ENCODE assay signal across 36 cellular contexts in genomic region chr1:60296794-60297193, GRCh38.
"Had no signal": no experiment of that assay in that cellular context is flagged by ENCODE, and none has a peak within 500 bp of the region (broad histone marks: within the 10 kb centered on the region; RNA-seq: fewer than 3 reads in every experiment).

No MANE protein-coding gene starts in this region.

- H3K4me1 ChIP-seq: adrenal gland, ascending aorta, body of pancreas, breast epithelium had no signal

- DNase-seq: activated effector memory CD4-positive, alpha-beta T cell treated with anti-CD3 and anti-CD28 coated beads, Interleukin-2, amount 50 U/mL, for 16 hours; activated effector memory CD4-positive, alpha-beta T cell treated with Interleukin-2 at 50 U/mL for 16 hours; activated gamma-delta T cell; activated gamma-delta T cell treated with Interleukin-2 at 50 U/mL for 16 hours; activated naive CD4-positive, alpha-beta T cell; activated naive CD4-positive, alpha-beta T cell treated with anti-CD3 and anti-CD28 coated beads for 36 hours; activated naive CD4-positive, alpha-beta T cell treated with anti-CD3 and anti-CD28 coated beads, Interleukin-2, amount 10 ng/mL, durations not matched to agents 7 days and 5 days; activated naive CD4-positive, alpha-beta T cell treated with anti-CD3 and anti-CD28 coated beads, Interleukin-2, amount 50 U/mL, for 16 hours; activated naive CD4-positive, alpha-beta T cell treated with Interleukin-2 at 50 U/mL for 16 hours; activated naive CD8-positive, alpha-beta T cell treated with anti-CD3 and anti-CD28 coated beads for 36 hours; activated naive CD8-positive, alpha-beta T cell treated with anti-CD3 and anti-CD28 coated beads, Interleukin-2, amount 10 ng/mL, durations not matched to agents 7 days and 5 days; activated naive CD8-positive, alpha-beta T cell treated with anti-CD3 and anti-CD28 coated beads, Interleukin-2, amount 50 U/mL, for 24 hours; activated T-cell treated with anti-CD3 and anti-CD28 coated beads, Interleukin-2, amount 50 U/mL, for 4 hours; activated T-cell treated with anti-CD3 and anti-CD28 coated beads, Interleukin-2, amount 50 U/mL, for 48 hours; activated T-cell treated with anti-CD3 and anti-CD28 coated beads, Interleukin-2, amount 50 U/mL, for 72 hours; adrenal gland; amniotic stem cell; amygdala; anterior cingulate cortex; aorta; body of pancreas; brain microvascular endothelial cell; caudate nucleus; central memory CD4-positive, alpha-beta T cell; cerebellar nuclear complex had no signal

- H3K27me3 Mint-ChIP-seq: activated naive CD4-positive, alpha-beta T cell treated with anti-CD3 and anti-CD28 coated beads, Interleukin-2, amount 10 ng/mL, durations not matched to agents 7 days and 5 days; activated naive CD4-positive, alpha-beta T cell treated with anti-CD3 and anti-CD28 coated beads, Interleukin-2, amount 50 U/mL, for 24 hours; activated naive CD8-positive, alpha-beta T cell treated with anti-CD3 and anti-CD28 coated beads for 36 hours; activated naive CD8-positive, alpha-beta T cell treated with anti-CD3 and anti-CD28 coated beads, Interleukin-2, amount 50 U/mL, for 24 hours; central memory CD8-positive, alpha-beta T cell had no signal

- ATAC-seq: activated naive CD4-positive, alpha-beta T cell treated with anti-CD3 and anti-CD28 coated beads, Interleukin-2, amount 50 U/mL, for 72 hours; activated naive CD8-positive, alpha-beta T cell treated with anti-CD3 and anti-CD28 coated beads, Interleukin-2, amount 50 U/mL, for 24 hours; activated T-cell treated with anti-CD3 and anti-CD28 coated beads, Interleukin-2, amount 50 U/mL, for 4 hours; activated T-cell treated with anti-CD3 and anti-CD28 coated beads, Interleukin-2, amount 50 U/mL, for 72 hours; activated T-helper 17 cell treated with anti-CD3 and anti-CD28 coated beads, Interleukin-2, amount 50 U/mL, for 72 hours; body of pancreas had no signal

- H3K4me1 Mint-ChIP-seq: activated naive CD4-positive, alpha-beta T cell treated with anti-CD3 and anti-CD28 coated beads, Interleukin-2, amount 10 ng/mL, durations not matched to agents 7 days and 5 days; activated naive CD4-positive, alpha-beta T cell treated with anti-CD3 and anti-CD28 coated beads, Interleukin-2, amount 50 U/mL, for 24 hours; activated naive CD8-positive, alpha-beta T cell treated with anti-CD3 and anti-CD28 coated beads for 36 hours; activated naive CD8-positive, alpha-beta T cell treated with anti-CD3 and anti-CD28 coated beads, Interleukin-2, amount 10 ng/mL, durations not matched to agents 7 days and 5 days; activated naive CD8-positive, alpha-beta T cell treated with anti-CD3 and anti-CD28 coated beads, Interleukin-2, amount 50 U/mL, for 24 hours; activated T-helper 17 cell treated with anti-CD3 and anti-CD28 coated beads, Interleukin-2, amount 50 U/mL, for 72 hours; brain; central memory CD8-positive, alpha-beta T cell had no signal

- H3K36me3 ChIP-seq: adrenal gland, ascending aorta, brain microvascular endothelial cell, breast epithelium, cardiac muscle cell had no signal

- H3K27ac ChIP-seq: adrenal gland, ascending aorta, body of pancreas, brain microvascular endothelial cell, breast epithelium, cardiac muscle cell had no signal

- H3K9me3 Mint-ChIP-seq: activated naive CD4-positive, alpha-beta T cell treated with anti-CD3 and anti-CD28 coated beads for 36 hours; activated naive CD4-positive, alpha-beta T cell treated with anti-CD3 and anti-CD28 coated beads, Interleukin-2, amount 10 ng/mL, durations not matched to agents 7 days and 5 days; activated naive CD4-positive, alpha-beta T cell treated with anti-CD3 and anti-CD28 coated beads, Interleukin-2, amount 50 U/mL, for 24 hours; activated naive CD4-positive, alpha-beta T cell treated with anti-CD3 and anti-CD28 coated beads, Interleukin-2, amount 50 U/mL, for 72 hours; activated naive CD8-positive, alpha-beta T cell treated with anti-CD3 and anti-CD28 coated beads for 36 hours; activated naive CD8-positive, alpha-beta T cell treated with anti-CD3 and anti-CD28 coated beads, Interleukin-2, amount 10 ng/mL, durations not matched to agents 7 days and 5 days; activated naive CD8-positive, alpha-beta T cell treated with anti-CD3 and anti-CD28 coated beads, Interleukin-2, amount 50 U/mL, for 24 hours; activated T-cell treated with anti-CD3 and anti-CD28 coated beads, Interleukin-2, amount 50 U/mL, for 4 hours; activated T-cell treated with anti-CD3 and anti-CD28 coated beads, Interleukin-2, amount 50 U/mL, for 72 hours; activated T-helper 1 cell treated with anti-CD3 and anti-CD28 coated beads, Interleukin-12 subunit alpha, Interleukin-12 subunit beta, Interleukin-2, Interleukin-4 antibody, amounts not matched to agents 30 ng/mL and 10 ng/mL and 1 ng/mL, durations not matched to agents 14 hours and 24 hours and 36 hours; activated T-helper 17 cell treated with anti-CD3 and anti-CD28 coated beads, Interleukin-2, amount 50 U/mL, for 72 hours; activated T-helper 2 cell treated with anti-CD3 and anti-CD28 coated beads, Interferon-gamma antibody, Interleukin-2, Interleukin-4, amounts not matched to agents 10 μg/mL and 5 μg/mL and 100 μg/mL, durations not matched to agents 14 hours and 24 hours and 36 hours; central memory CD8-positive, alpha-beta T cell had no signal

- H3K4me3 Mint-ChIP-seq: activated naive CD4-positive, alpha-beta T cell treated with anti-CD3 and anti-CD28 coated beads for 36 hours; activated naive CD4-positive, alpha-beta T cell treated with anti-CD3 and anti-CD28 coated beads, Interleukin-2, amount 10 ng/mL, durations not matched to agents 7 days and 5 days; activated naive CD4-positive, alpha-beta T cell treated with anti-CD3 and anti-CD28 coated beads, Interleukin-2, amount 50 U/mL, for 24 hours; activated naive CD8-positive, alpha-beta T cell; activated naive CD8-positive, alpha-beta T cell treated with anti-CD3 and anti-CD28 coated beads for 36 hours; activated naive CD8-positive, alpha-beta T cell treated with anti-CD3 and anti-CD28 coated beads, Interleukin-2, amount 10 ng/mL, durations not matched to agents 7 days and 5 days; activated naive CD8-positive, alpha-beta T cell treated with anti-CD3 and anti-CD28 coated beads, Interleukin-2, amount 50 U/mL, for 24 hours; activated T-cell treated with anti-CD3 and anti-CD28 coated beads, Interleukin-2, amount 50 U/mL, for 4 hours; activated T-cell treated with anti-CD3 and anti-CD28 coated beads, Interleukin-2, amount 50 U/mL, for 72 hours; activated T-helper 1 cell treated with anti-CD3 and anti-CD28 coated beads, Interleukin-12 subunit alpha, Interleukin-12 subunit beta, Interleukin-2, Interleukin-4 antibody, amounts not matched to agents 30 ng/mL and 10 ng/mL and 1 ng/mL, durations not matched to agents 14 hours and 24 hours and 36 hours; activated T-helper 17 cell treated with anti-CD3 and anti-CD28 coated beads, Interleukin-2, amount 50 U/mL, for 72 hours; brain; central memory CD8-positive, alpha-beta T cell had no signal

- H3K27me3 ChIP-seq: adrenal gland, ascending aorta, body of pancreas, brain microvascular endothelial cell, breast epithelium, cardiac muscle cell had no signal

- H3K4me3 ChIP-seq: adrenal gland, ascending aorta, body of pancreas, breast epithelium, cardiac muscle cell had no signal

- H3K9me3 ChIP-seq: adrenal gland, ascending aorta, body of pancreas, breast epithelium had no signal

- H3K27ac Mint-ChIP-seq: activated naive CD4-positive, alpha-beta T cell treated with anti-CD3 and anti-CD28 coated beads for 36 hours; activated naive CD4-positive, alpha-beta T cell treated with anti-CD3 and anti-CD28 coated beads, Interleukin-2, amount 10 ng/mL, durations not matched to agents 7 days and 5 days; activated naive CD4-positive, alpha-beta T cell treated with anti-CD3 and anti-CD28 coated beads, Interleukin-2, amount 50 U/mL, for 24 hours; activated naive CD4-positive, alpha-beta T cell treated with anti-CD3 and anti-CD28 coated beads, Interleukin-2, amount 50 U/mL, for 72 hours; activated naive CD8-positive, alpha-beta T cell; activated naive CD8-positive, alpha-beta T cell treated with anti-CD3 and anti-CD28 coated beads for 36 hours; activated naive CD8-positive, alpha-beta T cell treated with anti-CD3 and anti-CD28 coated beads, Interleukin-2, amount 10 ng/mL, durations not matched to agents 7 days and 5 days; activated naive CD8-positive, alpha-beta T cell treated with anti-CD3 and anti-CD28 coated beads, Interleukin-2, amount 50 U/mL, for 24 hours; activated T-cell treated with anti-CD3 and anti-CD28 coated beads, Interleukin-2, amount 50 U/mL, for 72 hours; activated T-helper 1 cell treated with anti-CD3 and anti-CD28 coated beads, Interleukin-12 subunit alpha, Interleukin-12 subunit beta, Interleukin-2, Interleukin-4 antibody, amounts not matched to agents 30 ng/mL and 10 ng/mL and 1 ng/mL, durations not matched to agents 14 hours and 24 hours and 36 hours; activated T-helper 17 cell treated with anti-CD3 and anti-CD28 coated beads, Interleukin-2, amount 50 U/mL, for 72 hours; activated T-helper 2 cell treated with anti-CD3 and anti-CD28 coated beads, Interferon-gamma antibody, Interleukin-2, Interleukin-4, amounts not matched to agents 10 μg/mL and 5 μg/mL and 100 μg/mL, durations not matched to agents 14 hours and 24 hours and 36 hours; brain had no signal

- H3K36me3 Mint-ChIP-seq: activated naive CD4-positive, alpha-beta T cell treated with anti-CD3 and anti-CD28 coated beads, Interleukin-2, amount 10 ng/mL, durations not matched to agents 7 days and 5 days; activated naive CD4-positive, alpha-beta T cell treated with anti-CD3 and anti-CD28 coated beads, Interleukin-2, amount 50 U/mL, for 24 hours; activated naive CD4-positive, alpha-beta T cell treated with anti-CD3 and anti-CD28 coated beads, Interleukin-2, amount 50 U/mL, for 72 hours; activated naive CD8-positive, alpha-beta T cell; activated naive CD8-positive, alpha-beta T cell treated with anti-CD3 and anti-CD28 coated beads for 36 hours; activated naive CD8-positive, alpha-beta T cell treated with anti-CD3 and anti-CD28 coated beads, Interleukin-2, amount 10 ng/mL, durations not matched to agents 7 days and 5 days; brain had no signal
